In the genomic region with DNA sequence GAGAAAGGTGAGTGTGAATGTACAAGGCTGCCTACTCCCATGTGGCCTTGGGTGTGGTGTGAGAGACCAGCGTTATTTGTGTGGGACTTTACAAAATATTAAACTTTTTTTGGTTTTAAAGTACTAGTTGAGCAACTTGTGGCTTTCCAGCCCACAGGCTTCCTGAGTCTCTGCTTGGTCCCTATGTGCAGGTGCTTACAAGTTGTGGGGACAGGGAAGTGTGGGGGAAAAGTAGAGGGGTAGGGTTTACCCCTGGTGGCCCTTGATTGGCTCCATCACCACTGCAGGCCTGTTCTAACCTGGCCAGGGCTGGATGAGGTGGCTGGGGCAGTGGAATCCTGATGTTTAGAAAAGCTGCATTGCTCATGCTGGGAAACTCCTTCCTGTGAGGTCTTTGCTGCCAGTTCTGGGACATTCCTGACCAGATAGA, we compare ENCODE assay signal across 14 cellular contexts. TPM values are rescaled to one million over a fixed set of nuclear protein-coding genes. Genes with fewer than 3 reads are reported as not detected.
DNase-seq lines count a peak whose midpoint lies in the region; ATAC-seq and TF ChIP-seq lines count a peak whose summit lies in the region.
"Had no signal": no experiment of that assay in that cellular context is flagged by ENCODE, and none has a peak within 500 bp of the region (broad histone marks: within the 10 kb centered on the region; RNA-seq: fewer than 3 reads in every experiment).

No MANE protein-coding gene starts in this region.

- H3K4ac ChIP-seq in IMR-90 (ENCODE audit: low read depth, low read length), result no peak overlapping the region

- H2AFZ ChIP-seq in IMR-90 (replicated peaks; ENCODE audit: low read length, poor library complexity), result peak overlapping the region; percentile 61

- H3K27me3 ChIP-seq in BLaER1 (no peaks in the 10 kb centered on the region), IMR-90 (ENCODE audit: control insufficient read depth, insufficient read depth, low read length) (no peaks in the 10 kb centered on the region), psoas muscle (ENCODE audit: insufficient read depth in 3 of 3, low read length in 2 of 3) (no peaks in the 10 kb centered on the region)
- H3K27me3 ChIP-seq: body of pancreas, left lung, spleen, uterus had no signal

- H3K4me3 Mint-ChIP-seq in activated T-cell treated with anti-CD3 and anti-CD28 coated beads, Interleukin-2, amount 50 U/mL, for 24 hours, result no peak overlapping the region

- no peak overlapping the region for H3K27ac Mint-ChIP-seq in activated T-cell treated with anti-CD3 and anti-CD28 coated beads, Interleukin-2, amount 50 U/mL, for 24 hours

- TF ChIP-seq POLR2A in IMR-90 (IDR thresholded peaks at IDR 0.05; ENCODE audit: low read depth, low read length), result no peak

- CTCF ChIA-PET in IMR-90 (lab: Yijun Ruan, JAX), result no interaction called here

- H3K27ac ChIP-seq in BLaER1 (no peak overlapping the region), IMR-90 (ENCODE audit: insufficient read depth, low read length) (no peak overlapping the region), psoas muscle (no peak overlapping the region)
- H3K27ac ChIP-seq: body of pancreas, left lung, spleen, uterus had no signal

- H2BK15ac ChIP-seq in IMR-90 (ENCODE audit: low read depth, low read length), result no peak overlapping the region

- H2BK20ac ChIP-seq in IMR-90 (ENCODE audit: low read depth, low read length), result no peak overlapping the region

- no peak for TF ChIP-seq CTCF in IMR-90 (conservative IDR thresholded peaks at IDR 0.05; ENCODE audit: low read depth, low read length)
- TF ChIP-seq CTCF in psoas muscle (IDR thresholded peaks at IDR 0.05), result no peak

- in situ Hi-C loops in IMR-90 (cut with MboI; ENCODE audit: low sequenced_read_pairs), result no loop called here

- H4K5ac ChIP-seq in IMR-90 (ENCODE audit: low read depth, low read length), result no peak overlapping the region

- POLR2A ChIA-PET in IMR-90 (lab: Charles Lee; ENCODE audit: unreplicated experiment), result no interaction called here

- H3K9me1 ChIP-seq in IMR-90 (ENCODE audit: insufficient read depth, low read length), result no peaks in the 10 kb centered on the region

- H3K14ac ChIP-seq in IMR-90 (replicated peaks; ENCODE audit: low read depth, low read length), result no peak overlapping the region

- H3K4me1 ChIP-seq in BLaER1, result peaks cover 47% of the 10 kb centered on the region
- H3K4me1 ChIP-seq in IMR-90 (ENCODE audit: control insufficient read depth, insufficient read depth, low read length), result peaks cover 3% of the 10 kb centered on the region; the same call in 1 of the 2 replicates
- H3K4me1 ChIP-seq in psoas muscle, result peaks cover 4% of the 10 kb centered on the region
- H3K4me1 ChIP-seq: uterus had no signal

- no peaks in the 10 kb centered on the region for H3K79me1 ChIP-seq in IMR-90 (ENCODE audit: low read depth in 1 of 2, low read length in 2 of 2)

- DNase-seq in IMR-90, result peak; percentile 58
- no peak for DNase-seq in psoas muscle
- DNase-seq in hippocampal formation (lab: John Stamatoyannopoulos, UW), result no peak
- no peak for DNase-seq in DMS 273 (lab: John Stamatoyannopoulos, UW; ENCODE audit: unreplicated experiment)
- no peak for DNase-seq in activated T-cell treated with anti-CD3 and anti-CD28 coated beads, Interleukin-2, amount 50 U/mL, for 24 hours
- DNase-seq: body of pancreas, Karpas-422, left lung, NCI-H2171, spleen, uterus had no signal

- H4K20me1 ChIP-seq in BLaER1, result no peaks in the 10 kb centered on the region
- no peaks in the 10 kb centered on the region for H4K20me1 ChIP-seq in IMR-90 (ENCODE audit: insufficient read depth, low read length)

- H3K4me1 Mint-ChIP-seq in activated T-cell treated with anti-CD3 and anti-CD28 coated beads, Interleukin-2, amount 50 U/mL, for 24 hours (ENCODE audit: low read depth), result peaks cover 61% of the 10 kb centered on the region

- no peak overlapping the region for H4K8ac ChIP-seq in IMR-90 (ENCODE audit: low read depth in 2 of 2, low read length in 2 of 2)

- no peaks in the 10 kb centered on the region for H3K9me3 Mint-ChIP-seq in activated T-cell treated with anti-CD3 and anti-CD28 coated beads, Interleukin-2, amount 50 U/mL, for 24 hours

- H2BK5ac ChIP-seq in IMR-90 (ENCODE audit: low read depth, low read length, poor library complexity, severe bottlenecking), result no peak overlapping the region

- no TSS peak for BruUV-seq in IMR-90 (replicated peaks; lab: Mats Ljungman, UMichigan)

- H3K9ac ChIP-seq in BLaER1 (no peak overlapping the region), IMR-90 (ENCODE audit: low read depth, low read length) (no peak overlapping the region)

- no peak overlapping the region for H3K23ac ChIP-seq in IMR-90 (ENCODE audit: low read depth, low read length)

- TF ChIP-seq RAD21 in IMR-90 (IDR thresholded peaks at IDR 0.05; ENCODE audit: low read length), result no peak

- no peak overlapping the region for H2AK9ac ChIP-seq in IMR-90 (replicated peaks; ENCODE audit: low read depth, low read length, poor library complexity)

- H3K27me3 Mint-ChIP-seq in activated T-cell treated with anti-CD3 and anti-CD28 coated beads, Interleukin-2, amount 50 U/mL, for 24 hours, result no peaks in the 10 kb centered on the region

- H3K36me3 ChIP-seq in BLaER1, result no peaks in the 10 kb centered on the region
- H3K36me3 ChIP-seq in IMR-90 (ENCODE audit: control insufficient read depth, insufficient read depth, low read length), result no peaks in the 10 kb centered on the region
- no peaks in the 10 kb centered on the region for H3K36me3 ChIP-seq in psoas muscle (ENCODE audit: insufficient read depth in 1 of 2, low read depth in 1 of 2)
- H3K36me3 ChIP-seq: left lung, spleen, uterus had no signal

- H2AK5ac ChIP-seq in IMR-90 (ENCODE audit: low read depth, low read length), result no peak overlapping the region

- dilution Hi-C loops in IMR-90 (cut with HindIII; ENCODE audit: low sequenced_read_pairs, unreplicated experiment), result no loop called here

- intact Hi-C loops in IMR-90 (cut with micrococcal nuclease) (no loop called here), psoas muscle (cut with DNase I) (no loop called here)

- H3K4me3 ChIP-seq in BLaER1 (no peak overlapping the region), IMR-90 (ENCODE audit: insufficient read depth, low read depth, low read length) (no peak overlapping the region), psoas muscle (no peak overlapping the region)
- H3K4me3 ChIP-seq: body of pancreas, left lung, spleen, uterus had no signal

- H3K4me2 ChIP-seq in BLaER1 (peak overlapping the region; percentile 59), IMR-90 (ENCODE audit: low read depth, low read length) (no peak overlapping the region)

- no peak overlapping the region for H4K91ac ChIP-seq in IMR-90 (ENCODE audit: insufficient read depth, low read depth, low read length)

- H3K18ac ChIP-seq in IMR-90 (ENCODE audit: low read depth, low read length), result no peak overlapping the region

- H3K9me3 ChIP-seq in BLaER1 (no peaks in the 10 kb centered on the region), IMR-90 (ENCODE audit: control insufficient read depth, insufficient read depth, low read length) (no peaks in the 10 kb centered on the region), psoas muscle (no peaks in the 10 kb centered on the region)
- H3K9me3 ChIP-seq: body of pancreas, left lung, spleen, uterus had no signal

- H3K56ac ChIP-seq in IMR-90 (ENCODE audit: extremely low read depth, insufficient read depth, low read length), result no peak overlapping the region

- H2BK120ac ChIP-seq in IMR-90 (ENCODE audit: low read depth, low read length), result no peak overlapping the region

- ATAC-seq in GM18519 (IDR thresholded peaks at IDR 0.05; ENCODE audit: low FRiP score, unreplicated experiment), result peak; percentile 22
- peak; percentile 29 for ATAC-seq in HG02588 (IDR thresholded peaks at IDR 0.05; ENCODE audit: unreplicated experiment)
- ATAC-seq in IMR-90 (ENCODE audit: low read depth), result peak; percentile 40; the same call in 1 of the 2 replicates
- no peak for ATAC-seq in psoas muscle
- ATAC-seq: body of pancreas, left lung had no signal

- WGBS in IMR-90 (ENCODE audit: extremely low coverage in 2 of 2, insufficient read length in 1 of 2), 2 experiments, result 50% methylated on average over 1 of the region's 1 CpG; no CpG with 5 or more reads in 1 of the 2 experiments
- WGBS in psoas muscle, 3 donors, result 14 to 77% (median 27%) methylated on average over 1 of the region's 1 CpG

- H3K36me3 Mint-ChIP-seq in activated T-cell treated with anti-CD3 and anti-CD28 coated beads, Interleukin-2, amount 50 U/mL, for 24 hours (ENCODE audit: low read depth), result peaks cover 2% of the 10 kb centered on the region

TF ChIP-seq in IMR-90, 13 proteins besides CTCF, POLR2A, EP300 and RAD21 (continues in another document):
- no peak for TF ChIP-seq MAZ (IDR thresholded peaks at IDR 0.05; ENCODE audit: borderline replicate concordance, low read depth, low read length)
- TF ChIP-seq BHLHE40 (IDR thresholded peaks at IDR 0.05; ENCODE audit: low read depth, low read length), result no peak
- TF ChIP-seq CHD1 (IDR thresholded peaks at IDR 0.05; ENCODE audit: low read depth, low read length), result no peak
- no peak for TF ChIP-seq MXI1 (IDR thresholded peaks at IDR 0.05; ENCODE audit: borderline replicate concordance, low read depth, low read length)
- TF ChIP-seq SMC3 (IDR thresholded peaks at IDR 0.05; ENCODE audit: low read depth, low read length), result no peak

RNA-seq across cellular contexts. Expression of a gene that starts 19.7 kb away (rescaled TPM):
- total RNA-seq in IMR-90 (2012; rRNA removed) (95.0 and 98.6 TPM in 2 replicates), psoas muscle (1 to 10 TPM; 1.9 to 3.0 (median 2.4) TPM)
- polyA plus RNA-seq in IMR-90 (2012; rRNA removed) (118 and 229 TPM in 2 replicates), psoas muscle (10 to 100 TPM in 2 of 3 donors, 1 to 10 TPM in 1; 9.9 to 26.7 (median 10.7) TPM)
- 24.1 and 130 TPM in 2 replicates for polyA plus RNA-seq in IMR-90 (2012; cell fraction: cytosol; rRNA removed)
- polyA plus RNA-seq in IMR-90 (2012; cell fraction: nucleus; rRNA removed; ENCODE audit: low replicate concordance), result 6.4 and 52.4 TPM in 2 replicates

RNA-seq across cellular contexts. Expression of a gene that starts 22.5 kb away (rescaled TPM):
- total RNA-seq in IMR-90 (2012; rRNA removed), result 34.2 and 49.7 TPM in 2 replicates
- polyA plus RNA-seq in IMR-90 (2012; rRNA removed), result 12.6 and 15.9 TPM in 2 replicates
- 3.2 TPM in 2 replicates for polyA plus RNA-seq in IMR-90 (2012; cell fraction: cytosol; rRNA removed)
- 1.8 and 20.1 TPM in 2 replicates for polyA plus RNA-seq in IMR-90 (2012; cell fraction: nucleus; rRNA removed; ENCODE audit: low replicate concordance)
- 10 to 100 TPM; 40.1 to 71.4 (median 60.3) TPM for total RNA-seq in psoas muscle
- 10 to 100 TPM; 18.3 to 76.0 (median 30.2) TPM for polyA plus RNA-seq in psoas muscle

RNA-seq across cellular contexts. Expression of a gene that starts 41.5 kb away (rescaled TPM):
- total RNA-seq in IMR-90 (2012; rRNA removed), result 6.3 and 6.7 TPM in 2 replicates
- polyA plus RNA-seq in IMR-90 (2012; rRNA removed), result 1.1 and 1.7 TPM in 2 replicates
- 0.33 and 0.62 TPM in 2 replicates for polyA plus RNA-seq in IMR-90 (2012; cell fraction: cytosol; rRNA removed)
- 0.42 and 3.8 TPM in 2 replicates for polyA plus RNA-seq in IMR-90 (2012; cell fraction: nucleus; rRNA removed; ENCODE audit: low replicate concordance)
- 1 to 10 TPM in 3 of 4 donors, under 1 TPM in 1; 0.54 to 3.3 (median 1.2) TPM for total RNA-seq in psoas muscle
- polyA plus RNA-seq in psoas muscle, result 1 to 10 TPM; 1.3 to 8.5 (median 1.4) TPM

Comparison
In these comparisons a context has a peak if more than half of its experiments do, and no peak if none do; other contexts are left out.
1. ATAC-seq: peak in GM18519 (single experiment), HG02588 (single experiment) and IMR-90 (single experiment); none in psoas muscle (0 of 4).
2. RNA of a gene that starts 19.7 kb away (total RNA-seq): 95.0 to 98.6 TPM in IMR-90; 1.9 to 3.0 TPM in psoas muscle; every median in the first group is over 10 times any median in the second.